Comparison of ENCODE assay signal across 32 cellular contexts in the genomic region with DNA sequence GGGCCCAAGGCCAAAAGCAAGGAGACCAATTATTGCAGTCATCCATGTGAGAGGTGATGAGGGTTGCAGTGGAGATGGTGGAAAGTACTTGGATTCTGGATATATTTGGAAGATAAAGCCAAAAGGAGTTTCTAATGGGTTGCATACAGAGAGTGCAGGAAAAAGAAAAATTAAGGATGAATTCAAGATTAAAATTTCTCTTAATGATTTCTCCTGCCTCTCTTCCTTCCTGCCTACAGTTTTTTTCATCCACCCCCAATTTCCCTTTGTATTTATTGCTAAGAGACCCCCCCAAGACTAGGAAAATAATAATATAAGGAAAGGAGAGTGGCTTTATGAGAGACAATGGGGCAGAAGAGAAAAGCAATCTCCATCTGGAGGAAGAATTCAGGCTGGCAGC. TPM values are rescaled to one million over a fixed set of nuclear protein-coding genes. Genes with fewer than 3 reads are reported as not detected.
"Had no signal": no experiment of that assay in that cellular context is flagged by ENCODE, and none has a peak within 500 bp of the region (broad histone marks: within the 10 kb centered on the region; RNA-seq: fewer than 3 reads in every experiment).

No MANE protein-coding gene starts in this region.

- H2AFZ ChIP-seq: PC-9 had no signal

- H3K9me3 ChIP-seq: adrenal gland, body of pancreas, breast epithelium had no signal

- H3K4me2 ChIP-seq: KMS-11, PC-9 had no signal

- H3K9me3 Mint-ChIP-seq: activated CD4-positive, alpha-beta memory T cell treated with anti-CD3 and anti-CD28 coated beads for 36 hours; activated naive CD4-positive, alpha-beta T cell treated with anti-CD3 and anti-CD28 coated beads for 36 hours; activated naive CD4-positive, alpha-beta T cell treated with anti-CD3 and anti-CD28 coated beads, Interleukin-2, amount 50 U/mL, for 72 hours; activated T-cell treated with anti-CD3 and anti-CD28 coated beads, Interleukin-2, amount 50 U/mL, for 4 hours; activated T-helper 1 cell treated with anti-CD3 and anti-CD28 coated beads, Interleukin-12 subunit alpha, Interleukin-12 subunit beta, Interleukin-2, Interleukin-4 antibody, amounts not matched to agents 30 ng/mL and 10 ng/mL and 1 ng/mL, durations not matched to agents 14 hours and 24 hours and 36 hours; T-helper 1 cell treated with Interleukin-12 subunit alpha and Interleukin-12 subunit beta and Interleukin-4 antibody, amounts not matched to agents 30 μg/mL and 1 μg/mL, for 36 hours; T-helper 2 cell treated with Interferon-gamma antibody and Interleukin-4, amounts not matched to agents 5 μg/mL and 100 μg/mL, for 36 hours; WTC11 had no signal

- H3K36me3 Mint-ChIP-seq: activated CD4-positive, alpha-beta memory T cell treated with anti-CD3 and anti-CD28 coated beads for 36 hours; activated naive CD4-positive, alpha-beta T cell treated with anti-CD3 and anti-CD28 coated beads, Interleukin-2, amount 50 U/mL, for 72 hours; WTC11 had no signal

- H3K27ac Mint-ChIP-seq: activated CD4-positive, alpha-beta memory T cell treated with anti-CD3 and anti-CD28 coated beads for 36 hours; activated CD4-positive, alpha-beta T cell treated with anti-CD3 and anti-CD28 coated beads for 36 hours; activated naive CD4-positive, alpha-beta T cell treated with anti-CD3 and anti-CD28 coated beads for 36 hours; activated naive CD4-positive, alpha-beta T cell treated with anti-CD3 and anti-CD28 coated beads, Interleukin-2, amount 50 U/mL, for 72 hours; activated T-helper 1 cell treated with anti-CD3 and anti-CD28 coated beads, Interleukin-12 subunit alpha, Interleukin-12 subunit beta, Interleukin-2, Interleukin-4 antibody, amounts not matched to agents 30 ng/mL and 10 ng/mL and 1 ng/mL, durations not matched to agents 14 hours and 24 hours and 36 hours; T-helper 1 cell treated with Interleukin-12 subunit alpha and Interleukin-12 subunit beta and Interleukin-4 antibody, amounts not matched to agents 30 μg/mL and 1 μg/mL, for 36 hours; T-helper 2 cell treated with Interferon-gamma antibody and Interleukin-4, amounts not matched to agents 5 μg/mL and 100 μg/mL, for 36 hours; WTC11 had no signal

- H3K36me3 ChIP-seq: adrenal gland, breast epithelium had no signal

- H3K27me3 ChIP-seq: adrenal gland, body of pancreas had no signal

- ATAC-seq: activated CD4-positive, alpha-beta T cell treated with anti-CD3 and anti-CD28 coated beads for 36 hours; activated CD4-positive, CD25-positive, alpha-beta regulatory T cell treated with anti-CD3 and anti-CD28 coated beads, Interleukin-2, amount 50 U/mL, for 24 hours; activated naive CD4-positive, alpha-beta T cell treated with anti-CD3 and anti-CD28 coated beads, Interleukin-2, amount 50 U/mL, for 72 hours; activated T-cell treated with anti-CD3 and anti-CD28 coated beads, Interleukin-2, amount 50 U/mL, for 4 hours; body of pancreas; Right ventricle myocardium inferior; WTC11 had no signal

- H3K9ac ChIP-seq: KMS-11 had no signal

- DNase-seq: activated CD4-positive, alpha-beta memory T cell treated with anti-CD3 and anti-CD28 coated beads for 36 hours; activated CD4-positive, alpha-beta T cell treated with anti-CD3 and anti-CD28 coated beads for 36 hours; activated CD4-positive, alpha-beta T cell treated with anti-CD3 and anti-CD28 coated beads, Interleukin-2, amount 50 U/mL, for 1 hour; activated CD8-positive, alpha-beta memory T cell treated with anti-CD3 and anti-CD28 coated beads, Interleukin-2, amount 50 U/mL, for 4 hours; activated gamma-delta T cell treated with Interleukin-2 at 50 U/mL for 16 hours; activated naive CD4-positive, alpha-beta T cell treated with anti-CD3 and anti-CD28 coated beads for 36 hours; activated T-cell treated with anti-CD3 and anti-CD28 coated beads for 4 hours; activated T-cell treated with anti-CD3 and anti-CD28 coated beads, Interleukin-2, amount 50 U/mL, for 4 hours; adrenal gland; body of pancreas; cerebellar nuclear complex; MM.1S; NCI-H1092 treated with DMSO at 0.1 percent for 48 hours; NCI-H1436; NCI-H187 treated with DMSO at 0.1 percent for 48 hours; NCI-H2227 treated with DMSO at 0.1 percent for 48 hours; NCI-H446; NCI-H510A treated with DMSO at 0.1 percent for 48 hours; NCI-H526 treated with DMSO at 0.1 percent for 48 hours; PC-9; SIG-M5 had no signal

- H3K4me3 ChIP-seq: adrenal gland, body of pancreas, breast epithelium, PC-9 had no signal

- H3K4me1 Mint-ChIP-seq: activated CD4-positive, alpha-beta T cell treated with anti-CD3 and anti-CD28 coated beads for 36 hours had no signal

- H3K27ac ChIP-seq: adrenal gland, body of pancreas, breast epithelium, KMS-11, PC-9, RWPE1 had no signal

- H3K4me1 ChIP-seq: adrenal gland, body of pancreas, breast epithelium had no signal

- H3K4me3 Mint-ChIP-seq: activated CD4-positive, alpha-beta memory T cell treated with anti-CD3 and anti-CD28 coated beads for 36 hours; activated CD4-positive, alpha-beta T cell treated with anti-CD3 and anti-CD28 coated beads for 36 hours; activated naive CD4-positive, alpha-beta T cell treated with anti-CD3 and anti-CD28 coated beads for 36 hours; activated T-cell treated with anti-CD3 and anti-CD28 coated beads, Interleukin-2, amount 50 U/mL, for 4 hours; activated T-helper 1 cell treated with anti-CD3 and anti-CD28 coated beads, Interleukin-12 subunit alpha, Interleukin-12 subunit beta, Interleukin-2, Interleukin-4 antibody, amounts not matched to agents 30 ng/mL and 10 ng/mL and 1 ng/mL, durations not matched to agents 14 hours and 24 hours and 36 hours; T-helper 1 cell treated with Interleukin-12 subunit alpha and Interleukin-12 subunit beta and Interleukin-4 antibody, amounts not matched to agents 30 μg/mL and 1 μg/mL, for 36 hours; T-helper 2 cell treated with Interferon-gamma antibody and Interleukin-4, amounts not matched to agents 5 μg/mL and 100 μg/mL, for 36 hours; WTC11 had no signal

RNA-seq across cellular contexts. Expression of a gene that starts 8.6 kb away (rescaled TPM):
- total RNA-seq: activated CD4-positive, alpha-beta memory T cell treated with anti-CD3 and anti-CD28 coated beads for 36 hours; activated CD4-positive, alpha-beta T cell treated with anti-CD3 and anti-CD28 coated beads for 36 hours; activated naive CD4-positive, alpha-beta T cell treated with anti-CD3 and anti-CD28 coated beads for 36 hours; activated naive CD4-positive, alpha-beta T cell treated with anti-CD3 and anti-CD28 coated beads, Interleukin-2, amount 50 U/mL, for 72 hours; activated T-cell treated with anti-CD3 and anti-CD28 coated beads, Interleukin-2, amount 50 U/mL, for 4 hours; activated T-helper 1 cell treated with anti-CD3 and anti-CD28 coated beads, Interleukin-12 subunit alpha, Interleukin-12 subunit beta, Interleukin-2, Interleukin-4 antibody, amounts not matched to agents 30 ng/mL and 10 ng/mL and 1 ng/mL, durations not matched to agents 14 hours and 24 hours and 36 hours; adrenal gland; body of pancreas; breast epithelium; PC-9; SK-MEL-5; WTC11 had no signal
